ENCODE assay signal across 8 cellular contexts in genomic region chr12:116818948-116819832, GRCh38.
A peak's percentile ranks its signal among the peaks of the same experiment; 100 is the strongest.
DNase-seq lines count a peak whose midpoint lies in the region; ATAC-seq and TF ChIP-seq lines count a peak whose summit lies in the region.

No MANE protein-coding gene starts in this region.

- peak; percentile 88 for ATAC-seq in HG03439 (IDR thresholded peaks at IDR 0.05; ENCODE audit: unreplicated experiment)
- peak; percentile 93 for ATAC-seq in left lobe of liver

- intact Hi-C loops in activated CD4-positive, alpha-beta T cell treated with anti-CD3 and anti-CD28 coated beads, Interleukin-2, amount 10 ng/mL, durations not matched to agents 24 days and 14 days (cut with micrococcal nuclease) = loop anchor here (1.0 to 5.0 kb wide), 5 partner anchors 81 to 373 kb away; partner anchors contain the start of genes FBXO21, MAP1LC3B2, RNFT2 and SPRING1

- H3K27ac ChIP-seq in coronary artery = peak overlapping the region; percentile 91 to 93

- H3K4me1 ChIP-seq in BE2C = peaks cover 4% of the 10 kb centered on the region; the same call in 1 of the 2 replicates

- no peaks in the 10 kb centered on the region for H3K27me3 ChIP-seq in BE2C

- H3K4me3 Mint-ChIP-seq in activated CD4-positive, alpha-beta T cell treated with anti-CD3 and anti-CD28 coated beads, Interleukin-2, amount 10 ng/mL, durations not matched to agents 24 days and 14 days = peak overlapping the region; percentile 96

- H3K36me3 Mint-ChIP-seq in activated CD4-positive, alpha-beta T cell treated with anti-CD3 and anti-CD28 coated beads, Interleukin-2, amount 10 ng/mL, durations not matched to agents 24 days and 14 days (ENCODE audit: low read depth) = peaks cover 2% of the 10 kb centered on the region

- no peaks in the 10 kb centered on the region for H3K36me3 ChIP-seq in BE2C

- peak overlapping the region; percentile 98 for H3K27ac Mint-ChIP-seq in activated CD4-positive, alpha-beta T cell treated with anti-CD3 and anti-CD28 coated beads, Interleukin-2, amount 10 ng/mL, durations not matched to agents 24 days and 14 days

- no peaks in the 10 kb centered on the region for H3K9me3 ChIP-seq in BE2C

- no peaks in the 10 kb centered on the region for H3K9me3 Mint-ChIP-seq in activated CD4-positive, alpha-beta T cell treated with anti-CD3 and anti-CD28 coated beads, Interleukin-2, amount 10 ng/mL, durations not matched to agents 24 days and 14 days

- H3K4me1 Mint-ChIP-seq in activated CD4-positive, alpha-beta T cell treated with anti-CD3 and anti-CD28 coated beads, Interleukin-2, amount 10 ng/mL, durations not matched to agents 24 days and 14 days = peaks cover 22% of the 10 kb centered on the region

- TF ChIP-seq CTCF in BE2C (IDR thresholded peaks at IDR 0.05; ENCODE audit: low read depth, low read length) (no peak), coronary artery (IDR thresholded peaks at IDR 0.05) (no peak)

- H3K4me3 ChIP-seq in BE2C (ENCODE audit: low read depth, low read length) = peak overlapping the region; percentile 97
- H3K4me3 ChIP-seq in coronary artery = peak overlapping the region; percentile 79

- DNase-seq in BE2C (peak; percentile 96), GM19238 (ENCODE audit: insufficient read length, low spot score) (peak; percentile 88), NCI-H510A treated with DMSO at 0.1 percent for 48 hours (lab: John Stamatoyannopoulos, UW) (peak; percentile 96), coronary artery (ENCODE audit: low spot score) (peak; percentile 94), left lobe of liver (ENCODE audit: low spot score) (peak; percentile 86)
- peak; percentile 97 for DNase-seq in activated CD4-positive, alpha-beta T cell treated with anti-CD3 and anti-CD28 coated beads, Interleukin-2, amount 10 ng/mL, durations not matched to agents 24 days and 14 days
- DNase-seq in stimulated activated CD4-positive, alpha-beta T cell treated with anti-CD3 and anti-CD28 coated beads, Interleukin-2, amount 100 ng/mL, for 24 hours = peak; percentile 89 to 92

- peaks cover 12% of the 10 kb centered on the region for H3K27me3 Mint-ChIP-seq in activated CD4-positive, alpha-beta T cell treated with anti-CD3 and anti-CD28 coated beads, Interleukin-2, amount 10 ng/mL, durations not matched to agents 24 days and 14 days

Comparison
In these comparisons a context has a peak if more than half of its experiments do, and no peak if none do; other contexts are left out.
1. Peak in every context shown above with its lines: DNase-seq, ATAC-seq, H3K4me3 ChIP-seq and H3K27ac ChIP-seq.